In genomic region chr2:144988591-144988990, GRCh38 we compare ENCODE assay signal across 30 cellular contexts.
"Had no signal": no experiment of that assay in that cellular context is flagged by ENCODE, and none has a peak within 500 bp of the region (broad histone marks: within the 10 kb centered on the region; RNA-seq: fewer than 3 reads in every experiment).

No MANE protein-coding gene starts in this region.

- H3K79me2 ChIP-seq: parathyroid adenoma had no signal

- H3K4me3 Mint-ChIP-seq: naive thymus-derived CD8-positive, alpha-beta T cell; natural killer cell treated with Interleukin-12 subunit alpha and Interleukin-12 subunit beta and Interleukin-15 and Interleukin-18, amount 100 ng/mL, for 72 hours; nephron progenitor cell; stimulated activated memory B cell treated with anti-CD40 and anti-IgM and Interleukin-4, amounts not matched to agents 10 μg/mL and 1 μg/mL and 100 μg/mL, for 72 hours; stimulated activated naive CD8-positive, alpha-beta T cell treated with anti-CD3 and anti-CD28 coated beads, Interleukin-15, amount 100 ng/mL, for 72 hours; type B pancreatic cell had no signal

- H3K4me1 Mint-ChIP-seq: naive thymus-derived CD8-positive, alpha-beta T cell; stimulated activated memory B cell treated with anti-CD40 and anti-IgM and Interleukin-4, amounts not matched to agents 10 μg/mL and 1 μg/mL and 100 μg/mL, for 72 hours; stimulated activated naive CD8-positive, alpha-beta T cell treated with anti-CD3 and anti-CD28 coated beads, Interleukin-15, amount 100 ng/mL, for 72 hours had no signal

- H3K36me3 Mint-ChIP-seq: naive thymus-derived CD8-positive, alpha-beta T cell; type B pancreatic cell had no signal

- H2AFZ ChIP-seq: parathyroid adenoma had no signal

- DNase-seq: naive thymus-derived CD8-positive, alpha-beta T cell; nephron progenitor cell; occipital lobe; ovary; posterior cingulate gyrus; psoas muscle; right cardiac atrium; right lobe of liver; sigmoid colon; small intestine; stimulated activated CD4-positive, alpha-beta T cell treated with anti-CD3 and anti-CD28 coated beads, Interleukin-15, amount 100 ng/mL, for 24 hours; stimulated activated CD4-positive, alpha-beta T cell treated with anti-CD3 and anti-CD28 coated beads, Interleukin-2, amount 100 ng/mL, for 24 hours; stimulated activated CD4-positive, alpha-beta T cell treated with anti-CD3 and anti-CD28 coated beads, Interleukin-2, amount 100 ng/mL, for 48 hours; stimulated activated CD4-positive, alpha-beta T cell treated with anti-CD3 and anti-CD28 coated beads, Interleukin-4, amount 100 ng/mL, for 4 hours; stimulated activated CD8-positive, alpha-beta memory T cell treated with anti-CD3 and anti-CD28 coated beads, Interleukin-4, amount 100 ng/mL, for 48 hours; stimulated activated naive CD4-positive, alpha-beta T cell; stimulated activated naive CD8-positive, alpha-beta T cell treated with anti-CD3 and anti-CD28 coated beads, Interleukin-15, amount 100 ng/mL, for 72 hours; stimulated activated naive CD8-positive, alpha-beta T cell treated with anti-CD3 and anti-CD28 coated beads, Interleukin-15, Interleukin-2, amounts not matched to agents 100 U/mL and 50 U/mL, for 24 hours; substantia nigra; testis; tibial artery; transverse colon; upper lobe of right lung; uterus had no signal

- H3K9me3 Mint-ChIP-seq: natural killer cell treated with Interleukin-12 subunit alpha and Interleukin-12 subunit beta and Interleukin-15 and Interleukin-18, amount 100 ng/mL, for 72 hours had no signal

- H3K9ac ChIP-seq: parathyroid adenoma had no signal

- H3K27ac Mint-ChIP-seq: naive thymus-derived CD8-positive, alpha-beta T cell; natural killer cell treated with Interleukin-12 subunit alpha and Interleukin-12 subunit beta and Interleukin-15 and Interleukin-18, amount 100 ng/mL, for 72 hours; nephron progenitor cell; progenitor cell of endocrine pancreas; stimulated activated memory B cell treated with anti-CD40 and anti-IgM and Interleukin-4, amounts not matched to agents 10 μg/mL and 1 μg/mL and 100 μg/mL, for 72 hours; stimulated activated naive CD8-positive, alpha-beta T cell treated with anti-CD3 and anti-CD28 coated beads, Interleukin-15, amount 100 ng/mL, for 72 hours; type B pancreatic cell had no signal

- H3K27ac ChIP-seq: ovary, parathyroid adenoma, psoas muscle, right lobe of liver, sigmoid colon, suprapubic skin, testis, tibial artery, transverse colon, upper lobe of right lung, uterus had no signal

- H3K4me1 ChIP-seq: parathyroid adenoma, psoas muscle, right lobe of liver, sigmoid colon, suprapubic skin, testis, tibial artery, transverse colon, upper lobe of right lung, uterus had no signal

- H3K9me3 ChIP-seq: ovary, psoas muscle, right lobe of liver, suprapubic skin, testis, tibial artery, upper lobe of right lung, uterus had no signal

- H3K27me3 ChIP-seq: ovary, right lobe of liver, sigmoid colon, suprapubic skin, testis, tibial artery, transverse colon, upper lobe of right lung, uterus had no signal

- H3K27me3 Mint-ChIP-seq: progenitor cell of endocrine pancreas had no signal
